Comparison of ENCODE assay signal across 25 cellular contexts in the genomic region with DNA sequence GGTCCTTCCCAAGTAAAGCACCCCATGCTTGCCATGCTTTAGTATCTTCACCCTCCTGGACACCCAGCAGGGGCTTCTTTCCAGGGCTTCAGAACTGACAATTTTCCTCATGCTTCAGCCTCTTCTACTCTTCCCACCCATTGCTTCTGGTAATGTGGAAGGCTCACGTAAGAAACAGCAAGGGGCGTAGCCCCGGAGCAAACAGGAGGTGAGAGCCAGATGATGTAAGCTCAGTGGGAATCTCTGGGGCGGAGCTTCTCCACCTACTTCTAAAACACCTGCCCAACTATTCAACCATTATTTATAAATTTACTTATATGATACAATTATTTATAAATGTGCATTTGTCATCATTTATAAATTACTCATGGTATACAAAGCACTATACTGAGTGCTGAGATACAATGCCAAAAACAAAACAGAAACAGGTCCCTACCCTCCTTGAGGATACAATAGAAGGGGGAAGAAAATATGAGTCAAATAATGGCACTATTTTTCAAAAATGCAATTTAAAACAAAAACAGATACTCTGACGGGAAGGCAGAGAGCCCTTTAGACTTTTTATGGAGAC.
"Had no signal": no experiment of that assay in that cellular context is flagged by ENCODE, and none has a peak within 500 bp of the region (broad histone marks: within the 10 kb centered on the region; RNA-seq: fewer than 3 reads in every experiment).

No MANE protein-coding gene starts in this region.

- DNase-seq: activated CD4-positive, alpha-beta T cell treated with anti-CD3 and anti-CD28 coated beads for 1 hour; activated CD4-positive, alpha-beta T cell treated with anti-CD3 and anti-CD28 coated beads, Interleukin-2, amount 50 U/mL, for 1 hour; activated gamma-delta T cell treated with Interleukin-2 at 50 U/mL for 16 hours; activated T-cell treated with anti-CD3 and anti-CD28 coated beads, Interleukin-2, amount 50 U/mL, for 1 hour; aorta; central memory CD4-positive, alpha-beta T cell; dermis blood vessel endothelial cell; effector CD8-positive, alpha-beta T cell; hippocampal formation; kidney glomerular epithelial cell; left ventricle myocardium inferior; ovary; stimulated activated CD4-positive, alpha-beta T cell treated with anti-CD3 and anti-CD28 coated beads, Interleukin-4, amount 100 ng/mL, for 4 hours; substantia nigra; T-helper 1 cell; uterus; WERI-Rb-1 had no signal

- H3K4me3 Mint-ChIP-seq: activated naive CD4-positive, alpha-beta T cell treated with anti-CD3 and anti-CD28 coated beads, Interleukin-2, amount 50 U/mL, for 24 hours; brain; nephron; stimulated activated naive CD8-positive, alpha-beta T cell treated with anti-CD3 and anti-CD28 coated beads, Interleukin-15, Interleukin-2, amounts not matched to agents 100 ng/mL and 50 ng/mL, for 24 hours had no signal

- H3K4me1 Mint-ChIP-seq: activated naive CD4-positive, alpha-beta T cell treated with anti-CD3 and anti-CD28 coated beads, Interleukin-2, amount 50 U/mL, for 24 hours; brain; nephron had no signal

- H3K9me3 ChIP-seq: neutrophil, ovary, prostate gland, right atrium auricular region, tibial nerve, uterus had no signal

- H3K27ac ChIP-seq: left ventricle myocardium inferior, neutrophil, ovary, prostate gland, right atrium auricular region, tibial nerve, uterus, WERI-Rb-1 had no signal

- H3K27ac Mint-ChIP-seq: activated naive CD4-positive, alpha-beta T cell treated with anti-CD3 and anti-CD28 coated beads, Interleukin-2, amount 50 U/mL, for 24 hours; brain; nephron; stimulated activated naive CD8-positive, alpha-beta T cell treated with anti-CD3 and anti-CD28 coated beads, Interleukin-15, Interleukin-2, amounts not matched to agents 100 ng/mL and 50 ng/mL, for 24 hours had no signal

- H3K4me1 ChIP-seq: left ventricle myocardium inferior, prostate gland, right atrium auricular region, tibial nerve, uterus had no signal

- H3K36me3 ChIP-seq: left ventricle myocardium inferior, neutrophil, ovary, prostate gland, right atrium auricular region, tibial nerve, uterus, WERI-Rb-1 had no signal

- H3K4me3 ChIP-seq: left ventricle myocardium inferior, ovary, prostate gland, right atrium auricular region, tibial nerve, uterus had no signal

- H3K27me3 ChIP-seq: ovary, right atrium auricular region, tibial nerve, uterus had no signal

- H3K36me3 Mint-ChIP-seq: brain had no signal
